ENCODE assay signal across 18 cellular contexts in the genomic region with DNA sequence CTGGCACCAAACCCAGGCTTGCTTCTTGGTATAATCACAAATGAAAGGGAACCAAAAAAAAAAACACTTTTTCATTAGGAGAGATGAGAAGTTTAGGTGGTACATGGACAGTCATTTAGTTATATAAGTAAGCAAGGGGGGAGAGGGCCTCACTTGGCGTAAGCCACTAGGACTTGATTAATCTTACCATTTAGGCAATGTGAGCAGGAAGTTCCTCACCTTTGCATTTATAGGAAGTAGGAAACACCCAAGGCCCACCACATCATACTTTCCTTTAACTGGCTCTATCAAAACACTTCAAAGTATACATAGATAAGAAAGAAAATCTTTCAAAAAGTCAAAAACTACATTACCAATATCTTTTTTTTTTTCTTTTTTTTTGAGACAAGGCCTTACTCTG. TPM values are rescaled to one million over a fixed set of nuclear protein-coding genes. Genes with fewer than 3 reads are reported as not detected.
DNase-seq lines count a peak whose midpoint lies in the region; ATAC-seq and TF ChIP-seq lines count a peak whose summit lies in the region.
"Had no signal": no experiment of that assay in that cellular context is flagged by ENCODE, and none has a peak within 500 bp of the region (broad histone marks: within the 10 kb centered on the region; RNA-seq: fewer than 3 reads in every experiment).

No MANE protein-coding gene starts in this region.

- no peaks in the 10 kb centered on the region for H3K36me3 ChIP-seq in neutrophil
- H3K36me3 ChIP-seq: adrenal gland; BLaER1 treated with 17β-estradiol and CSF1 and Interleukin-3, amounts not matched to agents 10 nM and 100 nM; Peyer's patch; right lobe of liver had no signal

- H3K4me1 ChIP-seq in neutrophil (ENCODE audit: control insufficient read depth in 1 of 2, insufficient read depth in 1 of 2, low read depth in 1 of 2, low read length in 1 of 2): peaks cover 33 to 41% of the 10 kb centered on the region in 2 experiments
- H3K4me1 ChIP-seq: adrenal gland, right lobe of liver had no signal

- no peaks in the 10 kb centered on the region for H3K27me3 ChIP-seq in neutrophil
- H3K27me3 ChIP-seq: adrenal gland; BLaER1 treated with 17β-estradiol and CSF1 and Interleukin-3, amounts not matched to agents 10 nM and 100 nM; Peyer's patch; right lobe of liver had no signal

- H3K9me3 ChIP-seq in neutrophil: no peaks in the 10 kb centered on the region
- H3K9me3 ChIP-seq: adrenal gland, Peyer's patch, right lobe of liver had no signal

- ATAC-seq in GM18498 (IDR thresholded peaks at IDR 0.05; ENCODE audit: unreplicated experiment): no peak
- ATAC-seq in GM21717 (IDR thresholded peaks at IDR 0.05; ENCODE audit: unreplicated experiment): no peak
- no peak for ATAC-seq in GM21360 (IDR thresholded peaks at IDR 0.05; ENCODE audit: unreplicated experiment)
- ATAC-seq: right lobe of liver had no signal

- H3K4me3 ChIP-seq in Jurkat, Clone E6-1 (ENCODE audit: low read length): no peak overlapping the region
- no peak overlapping the region for H3K4me3 ChIP-seq in neutrophil (ENCODE audit: low read depth in 1 of 2, low read length in 1 of 2)
- H3K4me3 ChIP-seq: adrenal gland; BLaER1 treated with 17β-estradiol and CSF1 and Interleukin-3, amounts not matched to agents 10 nM and 100 nM; Peyer's patch; right lobe of liver had no signal

- TF ChIP-seq CTCF in neutrophil (IDR thresholded peaks at IDR 0.05): no peak

- peak overlapping the region; percentile 45 for H3K27ac ChIP-seq in neutrophil
- H3K27ac ChIP-seq: adrenal gland; BLaER1 treated with 17β-estradiol and CSF1 and Interleukin-3, amounts not matched to agents 10 nM and 100 nM; Peyer's patch; right lobe of liver had no signal

- CTCF ChIA-PET in activated naive CD4-positive, alpha-beta T cell treated with anti-CD3 and anti-CD28 coated beads for 36 hours (lab: Charles Lee): no interaction called here

- peaks cover 22% of the 10 kb centered on the region for H3K9me3 Mint-ChIP-seq in T-helper 1 cell treated with Interleukin-12 subunit alpha and Interleukin-12 subunit beta and Interleukin-4 antibody, amounts not matched to agents 30 μg/mL and 1 μg/mL, for 36 hours
- H3K9me3 Mint-ChIP-seq in activated naive CD4-positive, alpha-beta T cell treated with anti-CD3 and anti-CD28 coated beads for 36 hours: no peaks in the 10 kb centered on the region

- intact Hi-C loops in activated naive CD4-positive, alpha-beta T cell treated with anti-CD3 and anti-CD28 coated beads for 36 hours (cut with micrococcal nuclease): loop anchor here (1.0 to 10.0 kb wide), 3 partner anchors 11 to 1112 kb away; partner anchors contain the start of genes EFCAB11 and TDP1

- peaks cover 24% of the 10 kb centered on the region for H3K36me3 Mint-ChIP-seq in T-helper 1 cell treated with Interleukin-12 subunit alpha and Interleukin-12 subunit beta and Interleukin-4 antibody, amounts not matched to agents 30 μg/mL and 1 μg/mL, for 36 hours (ENCODE audit: low read depth)
- H3K36me3 Mint-ChIP-seq in activated naive CD4-positive, alpha-beta T cell treated with anti-CD3 and anti-CD28 coated beads for 36 hours (ENCODE audit: low read depth): no peaks in the 10 kb centered on the region

- H3K27me3 Mint-ChIP-seq in T-helper 1 cell treated with Interleukin-12 subunit alpha and Interleukin-12 subunit beta and Interleukin-4 antibody, amounts not matched to agents 30 μg/mL and 1 μg/mL, for 36 hours (ENCODE audit: low read depth): no peaks in the 10 kb centered on the region
- no peaks in the 10 kb centered on the region for H3K27me3 Mint-ChIP-seq in activated naive CD4-positive, alpha-beta T cell treated with anti-CD3 and anti-CD28 coated beads for 36 hours (ENCODE audit: low read depth)

- peak overlapping the region; percentile 79 for H3K27ac Mint-ChIP-seq in T-helper 1 cell treated with Interleukin-12 subunit alpha and Interleukin-12 subunit beta and Interleukin-4 antibody, amounts not matched to agents 30 μg/mL and 1 μg/mL, for 36 hours
- peak overlapping the region; percentile 88 for H3K27ac Mint-ChIP-seq in activated naive CD4-positive, alpha-beta T cell treated with anti-CD3 and anti-CD28 coated beads for 36 hours

- peaks cover 52% of the 10 kb centered on the region for H3K4me1 Mint-ChIP-seq in T-helper 1 cell treated with Interleukin-12 subunit alpha and Interleukin-12 subunit beta and Interleukin-4 antibody, amounts not matched to agents 30 μg/mL and 1 μg/mL, for 36 hours (ENCODE audit: low read depth)
- peaks cover 68% of the 10 kb centered on the region for H3K4me1 Mint-ChIP-seq in activated naive CD4-positive, alpha-beta T cell treated with anti-CD3 and anti-CD28 coated beads for 36 hours (ENCODE audit: low read depth)
- H3K4me1 Mint-ChIP-seq: neural crest cell had no signal

- DNase-seq in Jurkat, Clone E6-1 (ENCODE audit: low read depth, low spot score): peak; percentile 68
- DNase-seq in activated naive CD4-positive, alpha-beta T cell treated with anti-CD3 and anti-CD28 coated beads for 36 hours: peak; percentile 82
- DNase-seq in SK-N-DZ (ENCODE audit: low spot score): no peak
- DNase-seq: adrenal gland, cerebellar nuclear complex, DND-41, foreskin melanocyte, NCI-H187 treated with DMSO at 0.1 percent for 48 hours, NCI-H526, right lobe of liver had no signal

- peak overlapping the region; percentile 12 for H3K4me3 Mint-ChIP-seq in T-helper 1 cell treated with Interleukin-12 subunit alpha and Interleukin-12 subunit beta and Interleukin-4 antibody, amounts not matched to agents 30 μg/mL and 1 μg/mL, for 36 hours
- H3K4me3 Mint-ChIP-seq in activated naive CD4-positive, alpha-beta T cell treated with anti-CD3 and anti-CD28 coated beads for 36 hours: no peak overlapping the region
- H3K4me3 Mint-ChIP-seq: neural crest cell had no signal

RNA-seq across cellular contexts. Expression of gene RPS6KA5, which starts 6.7 kb away (rescaled TPM):
- 4.4 TPM for polyA plus RNA-seq in Jurkat, Clone E6-1 (2012; ENCODE audit: insufficient read depth, insufficient read length)
- total RNA-seq in activated naive CD4-positive, alpha-beta T cell treated with anti-CD3 and anti-CD28 coated beads for 36 hours: 10 to 100 TPM; 10.0 to 12.0 TPM
- polyA plus RNA-seq in SK-N-DZ (2014; cell fraction: cytosol; rRNA removed): 2.4 and 3.4 TPM in 2 replicates
- polyA plus RNA-seq in SK-N-DZ (2014; cell fraction: nucleus; rRNA removed): 3.1 and 5.6 TPM in 2 replicates

RNA-seq across cellular contexts. Expression of gene DGLUCY, which starts 46.7 kb away (rescaled TPM):
- polyA plus RNA-seq in Jurkat, Clone E6-1 (2012; ENCODE audit: insufficient read depth, insufficient read length): 38.9 TPM
- 10 to 100 TPM; 39.5 to 49.2 TPM for total RNA-seq in activated naive CD4-positive, alpha-beta T cell treated with anti-CD3 and anti-CD28 coated beads for 36 hours
- polyA plus RNA-seq in SK-N-DZ (2014; cell fraction: cytosol; rRNA removed): 24.8 and 37.3 TPM in 2 replicates
- 46.1 and 55.7 TPM in 2 replicates for polyA plus RNA-seq in SK-N-DZ (2014; cell fraction: nucleus; rRNA removed)
